In genomic region chr5:108642170-108642906, GRCh38 we compare ENCODE assay signal across 8 cellular contexts.
DNase-seq lines count a peak whose midpoint lies in the region; ATAC-seq and TF ChIP-seq lines count a peak whose summit lies in the region.

No MANE protein-coding gene starts in this region.

- intact Hi-C loops in activated B cell treated with CpG ODN at 0.5 μM for 24 hours (cut with micrococcal nuclease), result loop anchor here (1.0 to 2.0 kb wide), 7 partner anchors 38 to 1983 kb away; partner anchors contain the start of gene MAN2A1

- peak; percentile 99 for ATAC-seq in GM19023 (IDR thresholded peaks at IDR 0.05; ENCODE audit: unreplicated experiment)
- peak; percentile 97 for ATAC-seq in HG03108 (IDR thresholded peaks at IDR 0.05; ENCODE audit: unreplicated experiment)
- ATAC-seq in activated B cell treated with CpG ODN at 0.5 μM for 24 hours (ENCODE audit: low read depth), result peak; percentile 77
- peak; percentile 64 for ATAC-seq in central memory CD8-positive, alpha-beta T cell (replicated peaks; ENCODE audit: extremely low read depth, poor library complexity, severe bottlenecking)
- peak; percentile 100 for ATAC-seq in left lobe of liver

- peaks cover 2% of the 10 kb centered on the region for H3K4me1 Mint-ChIP-seq in activated B cell treated with CpG ODN at 0.5 μM for 24 hours
- H3K4me1 Mint-ChIP-seq in central memory CD8-positive, alpha-beta T cell, result peaks cover 5% of the 10 kb centered on the region

- peak; percentile 70 for TF ChIP-seq CTCF in activated B cell treated with CpG ODN at 0.5 μM for 24 hours (IDR thresholded peaks at IDR 0.05)

- no peak overlapping the region for H3K4me3 Mint-ChIP-seq in activated B cell treated with CpG ODN at 0.5 μM for 24 hours
- H3K4me3 Mint-ChIP-seq in central memory CD8-positive, alpha-beta T cell, result no peak overlapping the region

- POLR2A ChIA-PET in activated B cell treated with CpG ODN at 0.5 μM for 24 hours (lab: Charles Lee), result no interaction called here

- DNase-seq in C1 segment of cervical spinal cord (lab: John Stamatoyannopoulos, UW), result peak in 12 of 14 donors; percentile 2 to 42 (median 26)
- DNase-seq in NCI-H2227 treated with DMSO at 0.1 percent for 48 hours (lab: John Stamatoyannopoulos, UW), result peak; percentile 36
- peak; percentile 20 for DNase-seq in activated B cell treated with CpG ODN at 0.5 μM for 24 hours
- DNase-seq in central memory CD8-positive, alpha-beta T cell (ENCODE audit: low spot score in 2 of 2), result peak in 1 of 2 donors; percentile 19
- DNase-seq in left lobe of liver (ENCODE audit: low spot score), result peak; percentile 54
- DNase-seq in stimulated activated CD4-positive, alpha-beta T cell treated with anti-CD3 and anti-CD28 coated beads, Interleukin-4, amount 100 ng/mL, for 4 hours, result peak; percentile 30 to 35

- H3K36me3 Mint-ChIP-seq in activated B cell treated with CpG ODN at 0.5 μM for 24 hours (ENCODE audit: low read depth), result peaks cover 2% of the 10 kb centered on the region
- no peaks in the 10 kb centered on the region for H3K36me3 Mint-ChIP-seq in central memory CD8-positive, alpha-beta T cell (ENCODE audit: insufficient read depth)

- CTCF ChIA-PET in activated B cell treated with CpG ODN at 0.5 μM for 24 hours (lab: Charles Lee), result interaction anchor here (0.6 to 2.1 kb wide), 15 partner anchors 9 to 1983 kb away, joined by 3 to 6 read pairs (median 3); no protein-coding TSS in a partner anchor

- no peak overlapping the region for H3K27ac Mint-ChIP-seq in activated B cell treated with CpG ODN at 0.5 μM for 24 hours
- H3K27ac Mint-ChIP-seq in central memory CD8-positive, alpha-beta T cell (ENCODE audit: low read depth), result no peak overlapping the region

- H3K9me3 Mint-ChIP-seq in activated B cell treated with CpG ODN at 0.5 μM for 24 hours, result peaks cover 7% of the 10 kb centered on the region
- H3K9me3 Mint-ChIP-seq in central memory CD8-positive, alpha-beta T cell, result peaks cover 5% of the 10 kb centered on the region

- H3K27me3 Mint-ChIP-seq in activated B cell treated with CpG ODN at 0.5 μM for 24 hours, result peaks cover 5% of the 10 kb centered on the region
- H3K27me3 Mint-ChIP-seq in central memory CD8-positive, alpha-beta T cell, result peaks cover 8% of the 10 kb centered on the region
